Comparison of ENCODE assay signal across 17 cellular contexts in the genomic region with DNA sequence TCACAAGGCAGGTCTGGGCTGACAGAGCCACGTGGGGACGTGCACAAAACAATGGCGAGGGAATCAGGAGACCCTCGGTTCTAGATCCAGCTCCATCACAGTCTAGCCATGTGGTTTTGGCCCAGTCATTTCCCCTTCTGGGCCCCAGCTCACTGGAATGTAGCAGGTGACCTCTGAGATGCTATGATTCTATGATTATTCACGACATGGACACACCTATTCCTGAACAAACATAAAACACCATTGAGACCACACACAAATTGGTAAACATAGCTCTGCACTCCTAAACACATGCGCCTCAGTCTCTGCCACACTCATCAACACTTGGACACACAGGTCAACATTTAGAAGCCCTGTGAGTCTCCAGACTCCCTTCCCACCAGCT. TPM values are rescaled to one million over a fixed set of nuclear protein-coding genes. Genes with fewer than 3 reads are reported as not detected.
"Had no signal": no experiment of that assay in that cellular context is flagged by ENCODE, and none has a peak within 500 bp of the region (broad histone marks: within the 10 kb centered on the region; RNA-seq: fewer than 3 reads in every experiment).

No MANE protein-coding gene starts in this region.

- ATAC-seq: left colon; stimulated activated naive CD8-positive, alpha-beta T cell treated with anti-CD3 and anti-CD28 coated beads, Interleukin-15, amount 100 ng/mL, for 72 hours; T-cell had no signal

- H3K4me3 ChIP-seq: lung, ovary, testis had no signal

- H3K27me3 ChIP-seq: ovary, testis had no signal

- DNase-seq: activated B cell treated with CpG ODN at 0.5 μM for 24 hours; activated CD4-positive, alpha-beta T cell treated with anti-CD3 and anti-CD28 coated beads, Interleukin-2, amount 10 ng/mL, durations not matched to agents 24 days and 14 days; activated naive CD4-positive, alpha-beta T cell; central memory CD4-positive, alpha-beta T cell; effector memory CD4-positive, alpha-beta T cell; erythroblast; immature natural killer cell; left colon; nephron progenitor cell; stimulated activated CD4-positive, alpha-beta T cell treated with anti-CD3 and anti-CD28 coated beads, Interleukin-15, amount 100 ng/mL, for 24 hours; stimulated activated CD4-positive, alpha-beta T cell treated with anti-CD3 and anti-CD28 coated beads, Interleukin-4, amount 100 ng/mL, for 24 hours; stimulated activated naive CD8-positive, alpha-beta T cell treated with anti-CD3 and anti-CD28 coated beads, Interleukin-15, amount 100 ng/mL, for 72 hours; T-cell; testis had no signal

- H3K36me3 Mint-ChIP-seq: immature natural killer cell, T-cell had no signal

- H3K27ac Mint-ChIP-seq: activated B cell treated with CpG ODN at 0.5 μM for 24 hours; activated CD4-positive, alpha-beta T cell treated with anti-CD3 and anti-CD28 coated beads, Interleukin-2, amount 10 ng/mL, durations not matched to agents 24 days and 14 days; activated T-helper 1 cell treated with anti-CD3 and anti-CD28 coated beads, Interleukin-12 subunit alpha, Interleukin-12 subunit beta, Interleukin-2, Interleukin-4 antibody, amounts not matched to agents 30 ng/mL and 10 ng/mL and 1 ng/mL, durations not matched to agents 14 hours and 24 hours and 36 hours; immature natural killer cell; nephron progenitor cell; T-cell had no signal

- H3K36me3 ChIP-seq: ovary had no signal

- H3K9me3 ChIP-seq: ovary, testis had no signal

- H3K4me3 Mint-ChIP-seq: activated B cell treated with CpG ODN at 0.5 μM for 24 hours; activated CD4-positive, alpha-beta T cell treated with anti-CD3 and anti-CD28 coated beads, Interleukin-2, amount 10 ng/mL, durations not matched to agents 24 days and 14 days; activated T-helper 1 cell treated with anti-CD3 and anti-CD28 coated beads, Interleukin-12 subunit alpha, Interleukin-12 subunit beta, Interleukin-2, Interleukin-4 antibody, amounts not matched to agents 30 ng/mL and 10 ng/mL and 1 ng/mL, durations not matched to agents 14 hours and 24 hours and 36 hours; immature natural killer cell; nephron progenitor cell; stimulated activated naive CD8-positive, alpha-beta T cell treated with anti-CD3 and anti-CD28 coated beads, Interleukin-15, amount 100 ng/mL, for 72 hours; T-cell had no signal

- H3K9me3 Mint-ChIP-seq: activated B cell treated with CpG ODN at 0.5 μM for 24 hours; activated CD4-positive, alpha-beta T cell treated with anti-CD3 and anti-CD28 coated beads, Interleukin-2, amount 10 ng/mL, durations not matched to agents 24 days and 14 days; activated T-helper 1 cell treated with anti-CD3 and anti-CD28 coated beads, Interleukin-12 subunit alpha, Interleukin-12 subunit beta, Interleukin-2, Interleukin-4 antibody, amounts not matched to agents 30 ng/mL and 10 ng/mL and 1 ng/mL, durations not matched to agents 14 hours and 24 hours and 36 hours; immature natural killer cell; nephron progenitor cell; stimulated activated naive CD8-positive, alpha-beta T cell treated with anti-CD3 and anti-CD28 coated beads, Interleukin-15, amount 100 ng/mL, for 72 hours; T-cell had no signal

- H3K27ac ChIP-seq: testis had no signal

- H3K4me1 Mint-ChIP-seq: immature natural killer cell, T-cell had no signal

RNA-seq across cellular contexts. Expression of gene IGDCC4, which starts 9.0 kb away (rescaled TPM):
- total RNA-seq: activated B cell treated with CpG ODN at 0.5 μM for 24 hours had no signal

RNA-seq across cellular contexts. Expression of gene IGDCC3, which starts 36.0 kb away (rescaled TPM):
- total RNA-seq: activated B cell treated with CpG ODN at 0.5 μM for 24 hours; activated CD4-positive, alpha-beta T cell treated with anti-CD3 and anti-CD28 coated beads, Interleukin-2, amount 10 ng/mL, durations not matched to agents 24 days and 14 days; activated T-helper 1 cell treated with anti-CD3 and anti-CD28 coated beads, Interleukin-12 subunit alpha, Interleukin-12 subunit beta, Interleukin-2, Interleukin-4 antibody, amounts not matched to agents 30 ng/mL and 10 ng/mL and 1 ng/mL, durations not matched to agents 14 hours and 24 hours and 36 hours had no signal
- polyA plus RNA-seq: immature natural killer cell, lung had no signal
